In genomic region chr10:49844775-49845561, GRCh38 we compare ENCODE assay signal across 11 cellular contexts.
DNase-seq lines count a peak whose midpoint lies in the region; ATAC-seq and TF ChIP-seq lines count a peak whose summit lies in the region.
"Had no signal": no experiment of that assay in that cellular context is flagged by ENCODE, and none has a peak within 500 bp of the region (broad histone marks: within the 10 kb centered on the region; RNA-seq: fewer than 3 reads in every experiment).

No MANE protein-coding gene starts in this region.

- TF ChIP-seq CTCF in BJ (IDR thresholded peaks at IDR 0.05; ENCODE audit: insufficient read depth, low read depth, low read length) (no peak), astrocyte of the spinal cord (IDR thresholded peaks at IDR 0.05; ENCODE audit: low read depth, low read length) (no peak)

- H3K4me1 Mint-ChIP-seq in T-helper 2 cell treated with Interferon-gamma antibody and Interleukin-4, amounts not matched to agents 5 μg/mL and 100 μg/mL, for 36 hours (ENCODE audit: low read depth), result no peaks in the 10 kb centered on the region
- H3K4me1 Mint-ChIP-seq: CD8-positive, alpha-beta memory T cell; naive thymus-derived CD4-positive, alpha-beta T cell had no signal

- H3K27me3 ChIP-seq in BJ (ENCODE audit: control insufficient read depth, insufficient read depth, low read length), result no peaks in the 10 kb centered on the region

- CTCF ChIA-PET in BJ (lab: Yijun Ruan, JAX), result no interaction called here

- H3K27ac Mint-ChIP-seq in T-helper 2 cell treated with Interferon-gamma antibody and Interleukin-4, amounts not matched to agents 5 μg/mL and 100 μg/mL, for 36 hours, result no peak overlapping the region
- H3K27ac Mint-ChIP-seq: activated CD8-positive, alpha-beta T cell treated with anti-CD3 and anti-CD28 coated beads for 36 hours; CD8-positive, alpha-beta memory T cell; naive thymus-derived CD4-positive, alpha-beta T cell had no signal

- POLR2A ChIA-PET in BJ (lab: Charles Lee), result no interaction called here

- H3K36me3 ChIP-seq in BJ (ENCODE audit: control insufficient read depth, insufficient read depth, low read length), result peaks cover 3% of the 10 kb centered on the region; the same call in 1 of the 2 replicates

- no peak overlapping the region for H3K4me3 ChIP-seq in BJ (ENCODE audit: low read depth, low read length)
- no peak overlapping the region for H3K4me3 ChIP-seq in astrocyte of the spinal cord (ENCODE audit: low read depth, low read length)

- DNase-seq in BJ (ENCODE audit: low read depth) (peak; percentile 9), HT-29 (ENCODE audit: low spot score) (peak; percentile 81), astrocyte of the spinal cord (ENCODE audit: low read depth, low spot score) (peak; percentile 59), left colon (peak in 1 of 2 donors; percentile 29), NCI-H187 treated with DMSO at 0.1 percent for 48 hours (lab: John Stamatoyannopoulos, UW) (no peak), NCI-H2029 (lab: John Stamatoyannopoulos, UW) (no peak)
- no peak for DNase-seq in T-helper 2 cell treated with Interferon-gamma antibody and Interleukin-4, amounts not matched to agents 5 μg/mL and 100 μg/mL, for 36 hours (ENCODE audit: low spot score)
- DNase-seq: activated CD8-positive, alpha-beta T cell treated with anti-CD3 and anti-CD28 coated beads for 36 hours; CD8-positive, alpha-beta memory T cell; naive thymus-derived CD4-positive, alpha-beta T cell had no signal

- H3K9me3 Mint-ChIP-seq in T-helper 2 cell treated with Interferon-gamma antibody and Interleukin-4, amounts not matched to agents 5 μg/mL and 100 μg/mL, for 36 hours, result no peaks in the 10 kb centered on the region
- H3K9me3 Mint-ChIP-seq: activated CD8-positive, alpha-beta T cell treated with anti-CD3 and anti-CD28 coated beads for 36 hours; CD8-positive, alpha-beta memory T cell; naive thymus-derived CD4-positive, alpha-beta T cell had no signal

- H3K27me3 Mint-ChIP-seq in T-helper 2 cell treated with Interferon-gamma antibody and Interleukin-4, amounts not matched to agents 5 μg/mL and 100 μg/mL, for 36 hours (ENCODE audit: low read depth), result no peaks in the 10 kb centered on the region
- H3K27me3 Mint-ChIP-seq: activated CD8-positive, alpha-beta T cell treated with anti-CD3 and anti-CD28 coated beads for 36 hours; CD8-positive, alpha-beta memory T cell; naive thymus-derived CD4-positive, alpha-beta T cell had no signal

- intact Hi-C loops in left colon (cut with DNase I, micrococcal nuclease), result no loop called here

- in situ Hi-C loops in astrocyte of the spinal cord (cut with HindIII; ENCODE audit: low sequenced_read_pairs), result no loop called here

- peak; percentile 93 for ATAC-seq in left colon
- ATAC-seq in esophagus mucosa, result no peak
- ATAC-seq: activated CD8-positive, alpha-beta T cell treated with anti-CD3 and anti-CD28 coated beads for 36 hours; naive thymus-derived CD4-positive, alpha-beta T cell had no signal

- no peak overlapping the region for H3K4me3 Mint-ChIP-seq in T-helper 2 cell treated with Interferon-gamma antibody and Interleukin-4, amounts not matched to agents 5 μg/mL and 100 μg/mL, for 36 hours
- H3K4me3 Mint-ChIP-seq: activated CD8-positive, alpha-beta T cell treated with anti-CD3 and anti-CD28 coated beads for 36 hours; CD8-positive, alpha-beta memory T cell; naive thymus-derived CD4-positive, alpha-beta T cell had no signal

- H3K36me3 Mint-ChIP-seq in T-helper 2 cell treated with Interferon-gamma antibody and Interleukin-4, amounts not matched to agents 5 μg/mL and 100 μg/mL, for 36 hours (ENCODE audit: low read depth), result peaks cover 16% of the 10 kb centered on the region

Comparison
In these comparisons a context has a peak if more than half of its experiments do, and no peak if none do; other contexts are left out.
1. DNase-seq: peak in BJ (single experiment), HT-29 (single experiment) and astrocyte of the spinal cord (single experiment); none in NCI-H187 treated with DMSO at 0.1 percent for 48 hours (single experiment), NCI-H2029 (single experiment) and T-helper 2 cell treated with Interferon-gamma antibody and Interleukin-4, amounts not matched to agents 5 μg/mL and 100 μg/mL, for 36 hours (single experiment).